In genomic region chr5:93675458-93676450, GRCh38 we compare ENCODE assay signal across 1 cellular context.
TF ChIP-seq lines count a peak whose summit lies in the region.

No MANE protein-coding gene starts in this region.

TF ChIP-seq in HEK293, 187 proteins besides CTCF, POLR2A, EP300 and RAD21 (continued from another document):
- TF ChIP-seq, protein P1, sequence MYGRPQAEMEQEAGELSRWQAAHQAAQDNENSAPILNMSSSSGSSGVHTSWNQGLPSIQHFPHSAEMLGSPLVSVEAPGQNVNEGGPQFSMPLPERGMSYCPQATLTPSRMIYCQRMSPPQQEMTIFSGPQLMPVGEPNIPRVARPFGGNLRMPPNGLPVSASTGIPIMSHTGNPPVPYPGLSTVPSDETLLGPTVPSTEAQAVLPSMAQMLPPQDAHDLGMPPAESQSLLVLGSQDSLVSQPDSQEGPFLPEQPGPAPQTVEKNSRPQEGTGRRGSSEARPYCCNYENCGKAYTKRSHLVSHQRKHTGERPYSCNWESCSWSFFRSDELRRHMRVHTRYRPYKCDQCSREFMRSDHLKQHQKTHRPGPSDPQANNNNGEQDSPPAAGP (tag by site-specific recombination; IDR thresholded peaks at IDR 0.05): no peak
- TF ChIP-seq, protein P2, sequence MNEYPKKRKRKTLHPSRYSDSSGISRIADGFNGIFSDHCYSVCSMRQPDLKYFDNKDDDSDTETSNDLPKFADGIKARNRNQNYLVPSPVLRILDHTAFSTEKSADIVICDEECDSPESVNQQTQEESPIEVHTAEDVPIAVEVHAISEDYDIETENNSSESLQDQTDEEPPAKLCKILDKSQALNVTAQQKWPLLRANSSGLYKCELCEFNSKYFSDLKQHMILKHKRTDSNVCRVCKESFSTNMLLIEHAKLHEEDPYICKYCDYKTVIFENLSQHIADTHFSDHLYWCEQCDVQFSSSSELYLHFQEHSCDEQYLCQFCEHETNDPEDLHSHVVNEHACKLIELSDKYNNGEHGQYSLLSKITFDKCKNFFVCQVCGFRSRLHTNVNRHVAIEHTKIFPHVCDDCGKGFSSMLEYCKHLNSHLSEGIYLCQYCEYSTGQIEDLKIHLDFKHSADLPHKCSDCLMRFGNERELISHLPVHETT (tag by site-specific recombination; IDR thresholded peaks at IDR 0.05): no peak
- TF ChIP-seq REPIN1 (tag by site-specific recombination; IDR thresholded peaks at IDR 0.05; ENCODE audit: low read depth): no peak
- no peak for TF ChIP-seq ZSCAN16 (tag by site-specific recombination; IDR thresholded peaks at IDR 0.05)
- no peak for TF ChIP-seq ZNF561 (tag by site-specific recombination; IDR thresholded peaks at IDR 0.05; ENCODE audit: borderline replicate concordance)
- peak; percentile 65 for TF ChIP-seq ZNF629 (tag by site-specific recombination; IDR thresholded peaks at IDR 0.05)
- TF ChIP-seq, protein P3, sequence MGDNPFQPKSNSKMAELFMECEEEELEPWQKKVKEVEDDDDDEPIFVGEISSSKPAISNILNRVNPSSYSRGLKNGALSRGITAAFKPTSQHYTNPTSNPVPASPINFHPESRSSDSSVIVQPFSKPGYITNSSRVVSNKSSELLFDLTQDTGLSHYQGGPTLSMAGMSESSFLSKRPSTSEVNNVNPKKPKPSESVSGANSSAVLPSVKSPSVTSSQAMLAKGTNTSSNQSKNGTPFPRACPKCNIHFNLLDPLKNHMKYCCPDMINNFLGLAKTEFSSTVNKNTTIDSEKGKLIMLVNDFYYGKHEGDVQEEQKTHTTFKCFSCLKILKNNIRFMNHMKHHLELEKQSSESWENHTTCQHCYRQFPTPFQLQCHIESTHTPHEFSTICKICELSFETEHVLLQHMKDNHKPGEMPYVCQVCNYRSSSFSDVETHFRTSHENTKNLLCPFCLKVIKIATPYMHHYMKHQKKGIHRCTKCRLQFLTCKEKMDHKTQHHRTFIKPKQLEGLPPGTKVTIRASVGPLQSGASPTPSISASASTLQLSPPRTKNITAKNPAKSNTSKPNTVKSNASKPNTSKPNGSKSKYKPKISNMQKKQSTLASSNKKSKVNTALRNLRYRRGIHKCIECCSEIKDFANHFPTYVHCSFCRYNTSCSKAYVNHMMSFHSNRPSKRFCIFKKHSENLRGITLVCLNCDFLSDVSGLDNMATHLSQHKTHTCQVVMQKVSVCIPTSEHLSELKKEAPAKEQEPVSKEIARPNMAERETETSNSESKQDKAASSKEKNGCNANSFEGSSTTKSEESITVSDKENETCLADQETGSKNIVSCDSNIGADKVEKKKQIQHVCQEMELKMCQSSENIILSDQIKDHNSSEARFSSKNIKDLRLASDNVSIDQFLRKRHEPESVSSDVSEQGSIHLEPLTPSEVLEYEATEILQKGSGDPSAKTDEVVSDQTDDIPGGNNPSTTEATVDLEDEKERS (tag by site-specific recombination; IDR thresholded peaks at IDR 0.05): no peak
- peak; percentile 30; the same call in 1 of the 2 replicates for TF ChIP-seq SP7 (tag by site-specific recombination; IDR thresholded peaks at IDR 0.05)
- TF ChIP-seq ATF2 (tag by site-specific recombination; IDR thresholded peaks at IDR 0.05; ENCODE audit: low read depth): peak; percentile 62
- TF ChIP-seq FEZF1 (tag by site-specific recombination; IDR thresholded peaks at IDR 0.05): peak; percentile 59
- peak; percentile 48; the same call in 1 of the 2 replicates for TF ChIP-seq TSHZ1 (tag by site-specific recombination; IDR thresholded peaks at IDR 0.05; ENCODE audit: borderline replicate concordance)
- TF ChIP-seq SCRT2 (tag by site-specific recombination; IDR thresholded peaks at IDR 0.05): 0 out of 2 replicates have a peak, but pooled peaks have one; percentile 50
- TF ChIP-seq ZNF473 (tag by site-specific recombination; IDR thresholded peaks at IDR 0.05): no peak
